ENCODE assay signal across 11 cellular contexts in the genomic region with DNA sequence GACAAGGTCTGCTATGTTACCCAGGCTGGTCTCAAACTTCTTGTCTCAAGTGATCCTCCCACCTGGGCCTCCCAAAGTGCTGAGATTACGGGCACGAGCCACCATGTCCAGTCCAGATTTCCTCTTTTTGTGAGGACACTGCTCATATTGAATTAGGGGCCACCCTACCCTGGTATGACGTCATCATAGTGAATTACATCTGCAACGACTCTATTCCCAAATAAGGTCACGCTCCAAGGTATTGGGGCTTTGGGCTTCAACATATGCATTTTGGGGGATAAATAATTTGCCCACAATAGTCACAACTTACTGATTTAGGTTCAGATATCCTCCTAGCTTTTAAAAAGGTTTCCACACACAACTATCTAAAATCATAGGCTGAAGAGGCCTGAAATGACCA. TPM values are rescaled to one million over a fixed set of nuclear protein-coding genes. Genes with fewer than 3 reads are reported as not detected.
"Had no signal": no experiment of that assay in that cellular context is flagged by ENCODE, and none has a peak within 500 bp of the region (broad histone marks: within the 10 kb centered on the region; RNA-seq: fewer than 3 reads in every experiment).

No MANE protein-coding gene starts in this region.

- H3K27ac Mint-ChIP-seq: GM23338, HFFc6 had no signal

- H3K4me2 ChIP-seq: GM23338, KMS-11 had no signal

- ATAC-seq: GM23338 had no signal

- H3K4me3 Mint-ChIP-seq: GM23338, HFFc6 had no signal

- DNase-seq: H7, HCEC 1CT, HFFc6, IMR-90, Karpas-422, KBM-7 had no signal

- H3K9ac ChIP-seq: KMS-11 had no signal

- H2AFZ ChIP-seq: GM23338 had no signal

- H3K4me3 ChIP-seq: GM23338 had no signal

- H3K9me3 Mint-ChIP-seq: HFFc6 had no signal

- H3K27ac ChIP-seq: HL-60, KMS-11 had no signal

RNA-seq across cellular contexts. Expression of a gene that starts 9.5 kb away (rescaled TPM):
- total RNA-seq: H4, HFFc6, HT1080, IMR-90 had no signal
- polyA plus RNA-seq: IMR-90 had no signal
